Comparison of ENCODE assay signal across 9 cellular contexts in the genomic region with DNA sequence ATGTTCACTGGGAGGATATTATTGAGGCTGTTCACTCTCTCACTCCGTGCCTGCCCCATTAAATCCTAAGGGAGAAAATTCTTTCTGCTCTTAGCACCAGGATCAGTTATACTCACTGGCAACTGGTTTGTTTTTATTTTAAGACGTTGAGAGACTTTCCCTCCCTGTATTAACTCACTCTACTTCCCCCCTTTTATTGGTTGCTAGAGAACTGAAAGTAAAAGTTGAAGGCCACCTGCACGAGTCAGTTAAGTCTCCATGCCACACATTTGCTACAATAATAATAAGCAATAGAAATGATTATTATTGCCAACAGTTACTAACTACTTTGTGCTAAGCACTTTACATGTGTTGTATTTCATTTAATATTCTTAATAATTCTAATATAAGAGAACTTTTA. TPM values are rescaled to one million over a fixed set of nuclear protein-coding genes. Genes with fewer than 3 reads are reported as not detected.
DNase-seq lines count a peak whose midpoint lies in the region; ATAC-seq lines count a peak whose summit lies in the region.
"Not testable (repeated sequence)": the region's sequence is repeated elsewhere in the genome, so short reads cannot be mapped to it uniquely, and the experiment has no call there.
"Had no signal": no experiment of that assay in that cellular context is flagged by ENCODE, and none has a peak within 500 bp of the region (broad histone marks: within the 10 kb centered on the region; RNA-seq: fewer than 3 reads in every experiment).

No MANE protein-coding gene starts in this region.

- H3K27ac Mint-ChIP-seq in CD4-positive, CD25-positive, alpha-beta regulatory T cell, result peak overlapping the region in 1 of 3 donors; percentile 47
- H3K27ac Mint-ChIP-seq in memory B cell, result peak overlapping the region; percentile 45

- not testable (repeated sequence) for H3K9me3 ChIP-seq in CD4-positive, CD25-positive, alpha-beta regulatory T cell (ENCODE audit: control insufficient read depth in 2 of 2, low read length in 2 of 2)

- not testable (repeated sequence) for H3K27me3 Mint-ChIP-seq in CD4-positive, CD25-positive, alpha-beta regulatory T cell; activated T-cell treated with anti-CD3 and anti-CD28 coated beads, Interleukin-2, amount 50 U/mL, for 4 hours (ENCODE audit: low read depth); memory B cell

- H3K4me1 ChIP-seq in CD4-positive, CD25-positive, alpha-beta regulatory T cell (ENCODE audit: control insufficient read depth, insufficient read depth, low read length, poor library complexity, severe bottlenecking), result not testable (repeated sequence)

- H3K36me3 ChIP-seq in CD4-positive, CD25-positive, alpha-beta regulatory T cell (ENCODE audit: control insufficient read depth, insufficient read depth, low read length), result not testable (repeated sequence)

- peak overlapping the region; percentile 41 for H3K4me3 ChIP-seq in CD4-positive, CD25-positive, alpha-beta regulatory T cell (ENCODE audit: low read depth, low read length)

- H3K27me3 ChIP-seq in CD4-positive, CD25-positive, alpha-beta regulatory T cell (ENCODE audit: control insufficient read depth, insufficient read depth, low read length), result not testable (repeated sequence)

- H3K9me3 Mint-ChIP-seq in CD4-positive, CD25-positive, alpha-beta regulatory T cell; activated T-cell treated with anti-CD3 and anti-CD28 coated beads, Interleukin-2, amount 50 U/mL, for 4 hours; memory B cell: not testable (repeated sequence)

- DNase-seq in CD4-positive, CD25-positive, alpha-beta regulatory T cell, result peak in 1 of 3 donors; percentile 7
- peak; percentile 6 to 52 for DNase-seq in NOMO-1 (lab: John Stamatoyannopoulos, UW; ENCODE audit: unreplicated experiment in 2 of 2)
- not testable (repeated sequence) for DNase-seq in activated T-cell treated with anti-CD3 and anti-CD28 coated beads, Interleukin-2, amount 50 U/mL, for 4 hours; memory B cell (ENCODE audit: low spot score in 2 of 2)

- not testable (repeated sequence) for H3K27ac ChIP-seq in CD4-positive, CD25-positive, alpha-beta regulatory T cell (ENCODE audit: insufficient read depth, low read length, poor library complexity, severe bottlenecking)

- not testable (repeated sequence) for H3K36me3 Mint-ChIP-seq in CD4-positive, CD25-positive, alpha-beta regulatory T cell; activated T-cell treated with anti-CD3 and anti-CD28 coated beads, Interleukin-2, amount 50 U/mL, for 4 hours (ENCODE audit: insufficient read depth); memory B cell

- not testable (repeated sequence) for H3K4me1 Mint-ChIP-seq in CD4-positive, CD25-positive, alpha-beta regulatory T cell
- H3K4me1 Mint-ChIP-seq in activated T-cell treated with anti-CD3 and anti-CD28 coated beads, Interleukin-2, amount 50 U/mL, for 4 hours (ENCODE audit: low read depth), result peaks cover 10% of the 10 kb centered on the region
- peaks cover 13% of the 10 kb centered on the region for H3K4me1 Mint-ChIP-seq in memory B cell

- peak overlapping the region in 2 of 4 donors; percentile 59 to 73 for H3K4me3 Mint-ChIP-seq in CD4-positive, CD25-positive, alpha-beta regulatory T cell
- H3K4me3 Mint-ChIP-seq in activated T-cell treated with anti-CD3 and anti-CD28 coated beads, Interleukin-2, amount 50 U/mL, for 4 hours, result peak overlapping the region; percentile 32
- H3K4me3 Mint-ChIP-seq in memory B cell, result peak overlapping the region; percentile 71

- peak in 1 of 2 donors; percentile 61 for ATAC-seq in CD4-positive, CD25-positive, alpha-beta regulatory T cell (ENCODE audit: low read depth in 2 of 2)
- ATAC-seq in GM18907 (IDR thresholded peaks at IDR 0.05; ENCODE audit: unreplicated experiment) (peak; percentile 87), GM21447 (IDR thresholded peaks at IDR 0.05; ENCODE audit: unreplicated experiment) (peak; percentile 90), HG02798 (IDR thresholded peaks at IDR 0.05; ENCODE audit: poor library complexity, unreplicated experiment) (peak; percentile 86), HG03354 (IDR thresholded peaks at IDR 0.05; ENCODE audit: poor library complexity, severe bottlenecking, unreplicated experiment) (peak; percentile 89), memory B cell (ENCODE audit: low read depth) (peak; percentile 68)
- ATAC-seq in activated T-cell treated with anti-CD3 and anti-CD28 coated beads, Interleukin-2, amount 50 U/mL, for 4 hours, result peak; percentile 43 to 58

RNA-seq across cellular contexts. Expression of a gene that starts 40.5 kb away (rescaled TPM):
- total RNA-seq in CD4-positive, CD25-positive, alpha-beta regulatory T cell, result not detected
- polyA plus RNA-seq in CD4-positive, CD25-positive, alpha-beta regulatory T cell, result not detected
- total RNA-seq in activated T-cell treated with anti-CD3 and anti-CD28 coated beads, Interleukin-2, amount 50 U/mL, for 4 hours, result under 1 TPM in 1 of 3 donors, not detected in 2; 0.05 TPM
- total RNA-seq: Caco-2 had no signal
